1 cellular context compared by ENCODE assay signal in genomic region chr11:1358931-1359330, GRCh38. TPM values are rescaled to one million over a fixed set of nuclear protein-coding genes. Genes with fewer than 3 reads are reported as not detected.
"Had no signal": no experiment of that assay in that cellular context is flagged by ENCODE, and none has a peak within 500 bp of the region (broad histone marks: within the 10 kb centered on the region; RNA-seq: fewer than 3 reads in every experiment).

No MANE protein-coding gene starts in this region.

RNA-seq across cellular contexts. Expression of gene BRSK2, which starts 30.8 kb away (rescaled TPM):
- polyA plus RNA-seq: IgD-negative memory B cell had no signal
